9 cellular contexts compared by ENCODE assay signal in the genomic region with DNA sequence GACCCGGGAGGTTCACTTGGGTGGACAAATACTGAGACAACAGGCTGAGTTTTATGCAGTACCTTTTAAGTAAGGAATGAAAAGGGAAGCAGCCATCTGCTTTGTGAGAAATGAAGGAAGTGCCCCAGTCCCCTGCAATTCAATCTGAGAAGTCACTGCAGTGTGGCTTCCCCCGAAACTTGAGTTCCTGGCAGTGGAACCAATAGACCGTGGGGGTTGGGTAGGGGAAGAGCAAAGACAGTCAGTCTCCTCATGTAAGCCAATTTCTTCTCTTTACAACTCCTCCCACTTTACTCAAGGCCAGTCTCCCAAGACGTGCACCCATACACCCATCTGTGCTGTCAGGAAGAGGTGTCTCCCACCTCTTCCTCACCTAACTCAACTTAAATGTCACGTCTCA.
DNase-seq lines count a peak whose midpoint lies in the region; ATAC-seq, FAIRE-seq and TF ChIP-seq lines count a peak whose summit lies in the region.
"Had no signal": no experiment of that assay in that cellular context is flagged by ENCODE, and none has a peak within 500 bp of the region (broad histone marks: within the 10 kb centered on the region; RNA-seq: fewer than 3 reads in every experiment).

No MANE protein-coding gene starts in this region.

- no peak for TF ChIP-seq POLR2A in H54 (IDR thresholded peaks at IDR 0.05; ENCODE audit: low read depth, low read length)

- intact Hi-C loops in head of caudate nucleus (cut with DNase I) = no loop called here

- H3K27ac ChIP-seq in HL-60 (replicated peaks) = no peak overlapping the region

- no peaks in the 10 kb centered on the region for H3K27me3 ChIP-seq in HL-60 (ENCODE audit: insufficient read depth, poor library complexity, severe bottlenecking)

- peak; percentile 83 for ATAC-seq in GM18498 (IDR thresholded peaks at IDR 0.05; ENCODE audit: unreplicated experiment)
- peak; percentile 88 for ATAC-seq in GM21515 (IDR thresholded peaks at IDR 0.05; ENCODE audit: unreplicated experiment)

- no peak for TF ChIP-seq CTCF in HL-60 (IDR thresholded peaks at IDR 0.05; ENCODE audit: insufficient read depth, low read length)

- DNase-seq in HL-60 (ENCODE audit: low read depth in 1 of 2, low spot score in 1 of 2) (peak; percentile 14 to 71), head of caudate nucleus (peak in 33 of 42 donors; percentile 5 to 60 (median 37)), mesenteric fat pad (ENCODE audit: low spot score) (no peak), H54 (ENCODE audit: insufficient read length, low spot score) (no peak), COR-L47 (lab: John Stamatoyannopoulos, UW) (no peak), NCI-H187 (lab: John Stamatoyannopoulos, UW) (no peak)
- DNase-seq: activated T-cell treated with anti-CD3 and anti-CD28 coated beads, Interleukin-2, amount 50 U/mL, for 4 hours had no signal

- FAIRE-seq in H54 (lab: Jason Lieb, UNC) = no peak

- no peak overlapping the region for H3K4me3 ChIP-seq in HL-60 (replicated peaks; ENCODE audit: insufficient read depth, low read length)

Comparison
In these comparisons a context has a peak if more than half of its experiments do, and no peak if none do; other contexts are left out.
1. DNase-seq: peak in HL-60 (2 of 2) and head of caudate nucleus (33 of 42); none in mesenteric fat pad (single experiment), H54 (single experiment), COR-L47 (single experiment) and NCI-H187 (0 of 2).